In the genomic region with DNA sequence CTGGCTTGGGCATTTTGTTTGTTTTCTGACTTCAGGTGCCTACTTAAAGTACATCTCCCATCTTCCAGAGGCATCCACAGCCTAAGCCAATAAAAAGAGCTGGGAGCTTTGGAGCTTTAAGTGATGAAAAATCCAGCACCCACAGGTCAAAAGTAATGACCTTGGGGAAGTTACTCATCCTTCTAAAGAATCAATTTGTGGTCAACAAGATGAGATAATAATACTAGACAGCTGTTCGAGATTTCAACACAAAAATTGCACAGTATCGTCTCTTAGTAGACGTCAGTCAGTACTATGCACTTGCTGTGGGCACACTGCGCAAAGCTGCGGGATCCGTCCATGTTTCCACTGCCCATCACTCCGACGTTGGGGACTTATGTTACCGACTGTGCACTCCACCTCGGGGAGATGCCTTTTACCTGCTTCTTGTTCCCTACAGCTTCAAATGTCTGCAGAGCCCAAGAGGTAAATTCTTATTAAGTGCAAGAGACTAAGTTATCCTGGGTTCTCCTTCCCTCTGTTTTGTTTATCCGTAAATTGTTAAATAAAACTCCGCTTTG, we compare ENCODE assay signal across 8 cellular contexts.
DNase-seq lines count a peak whose midpoint lies in the region; ATAC-seq lines count a peak whose summit lies in the region.

No MANE protein-coding gene starts in this region.

- H3K9me3 Mint-ChIP-seq in stimulated activated naive CD8-positive, alpha-beta T cell treated with anti-CD3 and anti-CD28 coated beads, Interleukin-15, Interleukin-2, amounts not matched to agents 100 ng/mL and 50 ng/mL, for 24 hours = no peaks in the 10 kb centered on the region

- peak overlapping the region; percentile 30 for H3K27ac ChIP-seq in cingulate gyrus (ENCODE audit: low read depth, low read length)
- H3K27ac ChIP-seq in muscle layer of duodenum (ENCODE audit: low read length) = peak overlapping the region; percentile 57

- no peaks in the 10 kb centered on the region for H3K9me3 ChIP-seq in muscle layer of duodenum (ENCODE audit: control insufficient read depth in 1 of 2, low read length in 2 of 2)

- no peaks in the 10 kb centered on the region for H3K36me3 ChIP-seq in muscle layer of duodenum (ENCODE audit: control insufficient read depth in 1 of 2, insufficient read depth in 2 of 2, low read length in 2 of 2)

- H3K27me3 Mint-ChIP-seq in stimulated activated naive CD8-positive, alpha-beta T cell treated with anti-CD3 and anti-CD28 coated beads, Interleukin-15, Interleukin-2, amounts not matched to agents 100 ng/mL and 50 ng/mL, for 24 hours = peaks cover 59% of the 10 kb centered on the region

- H3K4me1 Mint-ChIP-seq in stimulated activated naive CD8-positive, alpha-beta T cell treated with anti-CD3 and anti-CD28 coated beads, Interleukin-15, Interleukin-2, amounts not matched to agents 100 ng/mL and 50 ng/mL, for 24 hours (ENCODE audit: low read depth) = peaks cover 20% of the 10 kb centered on the region

- H3K36me3 Mint-ChIP-seq in stimulated activated naive CD8-positive, alpha-beta T cell treated with anti-CD3 and anti-CD28 coated beads, Interleukin-15, Interleukin-2, amounts not matched to agents 100 ng/mL and 50 ng/mL, for 24 hours (ENCODE audit: low read depth) = no peaks in the 10 kb centered on the region

- peak overlapping the region; percentile 87 for H3K4me3 Mint-ChIP-seq in stimulated activated naive CD8-positive, alpha-beta T cell treated with anti-CD3 and anti-CD28 coated beads, Interleukin-15, Interleukin-2, amounts not matched to agents 100 ng/mL and 50 ng/mL, for 24 hours

- peaks cover 11% of the 10 kb centered on the region for H3K27me3 ChIP-seq in muscle layer of duodenum (ENCODE audit: low read depth, low read length)

- no peak for ATAC-seq in stimulated activated naive CD8-positive, alpha-beta T cell treated with anti-CD3 and anti-CD28 coated beads, Interleukin-15, Interleukin-2, amounts not matched to agents 100 U/mL and 50 U/mL, for 24 hours
- ATAC-seq in activated CD4-positive, CD25-positive, alpha-beta regulatory T cell treated with anti-CD3 and anti-CD28 coated beads, Interleukin-2, amount 50 U/mL, for 24 hours = no peak

- no peak for DNase-seq in stimulated activated naive CD8-positive, alpha-beta T cell treated with anti-CD3 and anti-CD28 coated beads, Interleukin-15, Interleukin-2, amounts not matched to agents 100 U/mL and 50 U/mL, for 24 hours
- DNase-seq in NCI-H446 treated with DMSO at 0.1 percent for 48 hours (lab: John Stamatoyannopoulos, UW) (no peak), NCI-H1417 (lab: John Stamatoyannopoulos, UW) (no peak)
- DNase-seq in activated CD4-positive, CD25-positive, alpha-beta regulatory T cell (lab: John Stamatoyannopoulos, UW) = no peak

- peaks cover 0 to 10% of the 10 kb centered on the region in 2 donors for H3K4me1 ChIP-seq in muscle layer of duodenum (ENCODE audit: control insufficient read depth in 1 of 2, insufficient read depth in 2 of 2, low read length in 2 of 2)

- H3K27ac Mint-ChIP-seq in stimulated activated naive CD8-positive, alpha-beta T cell treated with anti-CD3 and anti-CD28 coated beads, Interleukin-15, Interleukin-2, amounts not matched to agents 100 ng/mL and 50 ng/mL, for 24 hours = no peak overlapping the region

- peak overlapping the region; percentile 63 to 97 for H3K4me3 ChIP-seq in muscle layer of duodenum (ENCODE audit: low read depth in 1 of 2, low read length in 2 of 2)
